29 cellular contexts compared by ENCODE assay signal in the genomic region with DNA sequence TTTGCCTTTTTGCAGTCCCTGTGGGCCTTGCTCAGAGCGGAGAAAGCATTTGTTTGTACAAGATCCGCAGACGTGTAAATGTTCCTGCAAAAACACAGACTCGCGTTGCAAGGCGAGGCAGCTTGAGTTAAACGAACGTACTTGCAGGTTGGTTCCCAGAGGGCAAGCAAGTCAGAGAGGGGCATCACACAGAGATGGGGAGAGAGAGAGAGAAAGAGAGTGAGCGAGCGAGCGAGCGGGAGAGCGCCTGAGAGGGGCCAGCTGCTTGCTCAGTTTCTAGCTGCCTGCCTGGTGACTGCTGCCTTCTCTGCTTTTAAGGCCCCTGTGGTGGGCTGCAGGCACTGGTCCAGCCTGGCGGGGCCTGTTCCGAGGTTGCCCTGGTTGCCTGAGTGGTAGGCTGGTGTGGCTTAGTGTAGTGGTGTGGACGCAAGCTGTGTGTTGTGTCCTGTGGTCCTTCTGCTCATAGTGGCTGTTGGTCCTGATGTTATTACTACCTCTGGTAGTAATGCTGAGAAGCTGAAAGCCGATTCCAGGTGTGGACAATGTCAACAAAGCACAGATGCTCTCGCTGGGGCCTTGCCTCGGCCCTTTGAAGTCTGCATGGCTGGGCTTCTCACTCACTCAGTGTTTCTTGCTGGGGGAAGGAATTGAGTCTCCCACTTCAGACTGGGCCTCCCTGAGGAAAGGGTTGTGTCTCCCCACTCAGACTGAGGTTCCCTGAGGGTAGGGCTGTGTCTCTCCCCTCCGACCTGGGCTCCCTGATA. TPM values are rescaled to one million over a fixed set of nuclear protein-coding genes. Genes with fewer than 3 reads are reported as not detected.
DNase-seq lines count a peak whose midpoint lies in the region; ATAC-seq, FAIRE-seq and TF ChIP-seq lines count a peak whose summit lies in the region.
"Had no signal": no experiment of that assay in that cellular context is flagged by ENCODE, and none has a peak within 500 bp of the region (broad histone marks: within the 10 kb centered on the region; RNA-seq: fewer than 3 reads in every experiment).

No MANE protein-coding gene starts in this region.

- H3K27me3 ChIP-seq in left ventricle myocardium inferior (ENCODE audit: low read depth): no peaks in the 10 kb centered on the region
- no peaks in the 10 kb centered on the region for H3K27me3 ChIP-seq in heart left ventricle
- H3K27me3 ChIP-seq in K562 (ENCODE audit: control insufficient read depth in 2 of 2, insufficient read depth in 2 of 2, low read length in 2 of 2): no peaks in the 10 kb centered on the region
- no peaks in the 10 kb centered on the region for H3K27me3 ChIP-seq in subcutaneous abdominal adipose tissue (ENCODE audit: control insufficient read depth in 5 of 5, insufficient read depth in 4 of 5, low read length in 5 of 5)
- H3K27me3 ChIP-seq in brain microvascular endothelial cell (replicated peaks): no peaks in the 10 kb centered on the region
- H3K27me3 ChIP-seq in transverse colon: no peaks in the 10 kb centered on the region
- H3K27me3 ChIP-seq: hepatocyte, Peyer's patch, SJCRH30, uterus had no signal

- peaks cover 90% of the 10 kb centered on the region for H3K36me3 ChIP-seq in left ventricle myocardium inferior
- H3K36me3 ChIP-seq in heart left ventricle: peaks cover 8 to 99% (median 93%) of the 10 kb centered on the region in 9 donors
- peaks cover 90% of the 10 kb centered on the region for H3K36me3 ChIP-seq in K562 (ENCODE audit: control insufficient read depth, insufficient read depth, low read length)
- peaks cover 3 to 95% (median 83%) of the 10 kb centered on the region in 5 donors for H3K36me3 ChIP-seq in subcutaneous abdominal adipose tissue (ENCODE audit: control insufficient read depth in 5 of 5, insufficient read depth in 5 of 5, low read length in 5 of 5)
- H3K36me3 ChIP-seq in brain microvascular endothelial cell (replicated peaks): peaks cover 81% of the 10 kb centered on the region
- peaks cover 0 to 54% (median 24%) of the 10 kb centered on the region in 4 donors for H3K36me3 ChIP-seq in transverse colon
- H3K36me3 ChIP-seq: uterus had no signal

- TF ChIP-seq CTCF in left ventricle myocardium inferior (IDR thresholded peaks at IDR 0.05; ENCODE audit: borderline replicate concordance): no peak
- TF ChIP-seq CTCF in heart left ventricle (IDR thresholded peaks at IDR 0.05): no peak
- TF ChIP-seq CTCF in K562 (IDR thresholded peaks at IDR 0.05 in 2 of 3, conservative IDR thresholded peaks at IDR 0.05 in 1 of 3; ENCODE audit: insufficient read depth in 2 of 3, low read depth in 1 of 3, low read length in 3 of 3): no peak
- TF ChIP-seq CTCF in nephron (IDR thresholded peaks at IDR 0.05; ENCODE audit: unreplicated experiment in 3 of 3): no peak
- no peak for TF ChIP-seq CTCF in brain microvascular endothelial cell (IDR thresholded peaks at IDR 0.05; ENCODE audit: low read depth, low read length, missing control alignments)
- TF ChIP-seq CTCF in osteocyte (IDR thresholded peaks at IDR 0.05): no peak
- no peak for TF ChIP-seq CTCF in transverse colon (IDR thresholded peaks at IDR 0.05)

- no peak overlapping the region for H3K4me3 Mint-ChIP-seq in nephron
- no peak overlapping the region for H3K4me3 Mint-ChIP-seq in osteocyte (ENCODE audit: unreplicated experiment)
- H3K4me3 Mint-ChIP-seq: activated CD8-positive, alpha-beta T cell treated with anti-CD3 and anti-CD28 coated beads for 36 hours; activated naive CD8-positive, alpha-beta T cell treated with anti-CD3 and anti-CD28 coated beads, Interleukin-2, amount 10 ng/mL, durations not matched to agents 7 days and 5 days; B cell; naive thymus-derived CD8-positive, alpha-beta T cell; T-cell had no signal

- no peak for FAIRE-seq in K562 (lab: Jason Lieb, UNC)
- FAIRE-seq: A549, astrocyte, GM12891, small intestine had no signal

- no peak for ATAC-seq in heart left ventricle
- no peak for ATAC-seq in K562
- ATAC-seq: A549; activated CD4-positive, CD25-positive, alpha-beta regulatory T cell treated with anti-CD3 and anti-CD28 coated beads, Interleukin-2, amount 50 U/mL, for 24 hours; activated CD8-positive, alpha-beta T cell treated with anti-CD3 and anti-CD28 coated beads for 36 hours; left lobe of liver; naive thymus-derived CD8-positive, alpha-beta T cell; T-cell had no signal

- peaks cover 45% of the 10 kb centered on the region for H3K79me2 ChIP-seq in K562 (ENCODE audit: control insufficient read depth, insufficient read depth, low read length)

- H3K4me2 ChIP-seq in K562 (ENCODE audit: insufficient read depth, low read length): no peak overlapping the region
- H3K4me2 ChIP-seq: A549, hepatocyte had no signal

- in situ Hi-C loops in K562 (cut with MboI): no loop called here
- in situ Hi-C loops in brain microvascular endothelial cell (cut with HindIII; ENCODE audit: low pct_ligation_motif_present, low sequenced_read_pairs): no loop called here
- in situ Hi-C loops in transverse colon (cut with MboI; ENCODE audit: low pct_ligation_motif_present in 1 of 4, low pct_unique_long_range_greater_than_20kb in 1 of 4, low sequenced_read_pairs in 3 of 4): no loop called here

- peak overlapping the region; percentile 98 for H3K27ac ChIP-seq in left ventricle myocardium inferior (replicated peaks)
- peak overlapping the region in 2 of 12 donors; percentile 40 to 94 for H3K27ac ChIP-seq in heart left ventricle
- H3K27ac ChIP-seq in K562 (ENCODE audit: extremely low read depth, low read depth, low read length): no peak overlapping the region
- H3K27ac ChIP-seq in subcutaneous abdominal adipose tissue (ENCODE audit: low read depth, low read length): peak overlapping the region; percentile 46
- H3K27ac ChIP-seq in brain microvascular endothelial cell: no peak overlapping the region
- H3K27ac ChIP-seq in transverse colon: no peak overlapping the region
- H3K27ac ChIP-seq: A549, hepatocyte, HL-60, Peyer's patch, SJCRH30, uterus had no signal

- H3K4me1 Mint-ChIP-seq in nephron (peaks cover 8% of the 10 kb centered on the region), osteocyte (ENCODE audit: unreplicated experiment) (no peaks in the 10 kb centered on the region)
- H3K4me1 Mint-ChIP-seq: B cell, T-cell had no signal

- no peak overlapping the region for H3K9ac ChIP-seq in K562 (ENCODE audit: insufficient read depth in 1 of 2, low read depth in 2 of 2, low read length in 2 of 2)
- H3K9ac ChIP-seq in subcutaneous abdominal adipose tissue (ENCODE audit: low read length in 5 of 5): no peak overlapping the region

- POLR2A ChIA-PET in K562 (lab: Yijun Ruan, JAX): interaction anchor here (0.5 to 4.1 kb wide), 12 partner anchors 10 to 281 kb away, joined by 3 to 59 read pairs (median 4); a partner anchor contains a TSS

- H3K36me3 Mint-ChIP-seq in nephron (ENCODE audit: low read depth): peaks cover 86% of the 10 kb centered on the region
- H3K36me3 Mint-ChIP-seq in osteocyte (ENCODE audit: unreplicated experiment): peaks cover 47% of the 10 kb centered on the region
- H3K36me3 Mint-ChIP-seq: naive thymus-derived CD8-positive, alpha-beta T cell; T-cell had no signal

- peak overlapping the region; percentile 12 to 32 (median 17) for H3K27ac Mint-ChIP-seq in nephron
- no peak overlapping the region for H3K27ac Mint-ChIP-seq in osteocyte (ENCODE audit: unreplicated experiment)
- H3K27ac Mint-ChIP-seq: activated CD8-positive, alpha-beta T cell treated with anti-CD3 and anti-CD28 coated beads for 36 hours; activated naive CD8-positive, alpha-beta T cell treated with anti-CD3 and anti-CD28 coated beads, Interleukin-2, amount 10 ng/mL, durations not matched to agents 7 days and 5 days; B cell; T-cell had no signal

- no peaks in the 10 kb centered on the region for H3K9me3 ChIP-seq in left ventricle myocardium inferior (replicated peaks)
- no peaks in the 10 kb centered on the region for H3K9me3 ChIP-seq in heart left ventricle
- no peaks in the 10 kb centered on the region for H3K9me3 ChIP-seq in K562 (replicated peaks; ENCODE audit: control insufficient read depth, insufficient read depth, low read depth, low read length)
- H3K9me3 ChIP-seq in subcutaneous abdominal adipose tissue (ENCODE audit: control insufficient read depth in 5 of 5, low read length in 5 of 5): no peaks in the 10 kb centered on the region
- H3K9me3 ChIP-seq in transverse colon: no peaks in the 10 kb centered on the region
- H3K9me3 ChIP-seq: A549, HAP-1, Peyer's patch, SJCRH30, uterus had no signal

- BruUV-seq in K562 (replicated peaks; lab: Mats Ljungman, UMichigan): no TSS peak

- TF ChIP-seq POLR2A in heart left ventricle (IDR thresholded peaks at IDR 0.05): no peak
- TF ChIP-seq POLR2A in K562 (conservative IDR thresholded peaks at IDR 0.05): no peak
- no peak for TF ChIP-seq POLR2A in transverse colon (IDR thresholded peaks at IDR 0.05)

- H3K4me3 ChIP-seq in left ventricle myocardium inferior (no peak overlapping the region), heart left ventricle (no peak overlapping the region), K562 (no peak overlapping the region), subcutaneous abdominal adipose tissue (ENCODE audit: low read depth in 1 of 5, low read length in 5 of 5) (no peak overlapping the region), brain microvascular endothelial cell (ENCODE audit: low read depth, low read length) (no peak overlapping the region), transverse colon (no peak overlapping the region)
- H3K4me3 ChIP-seq: A549, HAP-1, hepatocyte, Peyer's patch, SJCRH30, uterus had no signal

- CTCF ChIA-PET in K562 (lab: Yijun Ruan, JAX; ENCODE audit: low intra/inter-chr PET ratio): no interaction called here

- WGBS in heart left ventricle, 4 donors: 70 to 89% (median 79%) methylated on average over 20 of the region's 20 CpGs
- 90% methylated on average over 19 of the region's 20 CpGs for WGBS in K562 (ENCODE audit: insufficient coverage, low coverage, missing lambda C conversion rate)
- WGBS in transverse colon (ENCODE audit: low coverage in 1 of 2), 2 donors: 79 to 86% methylated on average over 6 to 20 of the region's 20 CpGs

- H3K4me1 ChIP-seq in left ventricle myocardium inferior (peaks cover 89% of the 10 kb centered on the region), heart left ventricle (peaks cover 0 to 78% (median 23%) of the 10 kb centered on the region in 12 donors), K562 (replicated peaks in 1 of 2; ENCODE audit: control insufficient read depth in 2 of 2, insufficient read depth in 2 of 2, low read length in 2 of 2) (peaks cover 0 to 13% of the 10 kb centered on the region in 2 experiments; a peak in 1 of 5 replicates), subcutaneous abdominal adipose tissue (ENCODE audit: control insufficient read depth in 5 of 5, insufficient read depth in 5 of 5, low read length in 5 of 5) (peaks cover 0 to 19% (median 6%) of the 10 kb centered on the region in 5 donors), transverse colon (no peaks in the 10 kb centered on the region)
- H3K4me1 ChIP-seq: A549, HAP-1, Peyer's patch, SJCRH30, uterus had no signal

- no peak for DNase-seq in left ventricle myocardium inferior
- no peak for DNase-seq in heart left ventricle
- DNase-seq in K562 (ENCODE audit: extremely low read depth in 1 of 4, low spot score in 3 of 4): no peak
- DNase-seq in brain microvascular endothelial cell: no peak
- DNase-seq in osteocyte (ENCODE audit: extremely low spot score, unreplicated experiment): no peak
- DNase-seq in transverse colon: no peak
- DNase-seq: activated CD8-positive, alpha-beta T cell treated with anti-CD3 and anti-CD28 coated beads for 36 hours; activated naive CD8-positive, alpha-beta T cell treated with anti-CD3 and anti-CD28 coated beads, Interleukin-2, amount 10 ng/mL, durations not matched to agents 7 days and 5 days; naive thymus-derived CD8-positive, alpha-beta T cell; NCI-H1092 treated with DMSO at 0.1 percent for 48 hours; NCI-H2029; NCI-H345; Peyer's patch; SJCRH30; small intestine; stimulated activated CD4-positive, alpha-beta T cell treated with anti-CD3 and anti-CD28 coated beads, Interleukin-1b, Interleukin-23, amount 100 ng/mL, for 48 hours; T-cell; uterus had no signal

- intact Hi-C loops in left ventricle myocardium inferior (cut with micrococcal nuclease) (no loop called here), heart left ventricle (cut with DNase I) (no loop called here), K562 (cut with micrococcal nuclease) (no loop called here), transverse colon (cut with DNase I; ENCODE audit: low total_unique reads) (no loop called here)

- peaks cover 89% of the 10 kb centered on the region for H4K20me1 ChIP-seq in K562 (replicated peaks; ENCODE audit: control insufficient read depth, insufficient read depth, low read length)

- no peak overlapping the region for H2AFZ ChIP-seq in K562 (ENCODE audit: low read depth, low read length)
- H2AFZ ChIP-seq: hepatocyte had no signal

- peaks cover 24% of the 10 kb centered on the region for H3K9me1 ChIP-seq in K562 (ENCODE audit: control insufficient read depth, insufficient read depth, low read length)

- H3K9me3 Mint-ChIP-seq in nephron (no peaks in the 10 kb centered on the region), osteocyte (ENCODE audit: unreplicated experiment) (no peaks in the 10 kb centered on the region)
- H3K9me3 Mint-ChIP-seq: activated CD8-positive, alpha-beta T cell treated with anti-CD3 and anti-CD28 coated beads for 36 hours; activated naive CD8-positive, alpha-beta T cell treated with anti-CD3 and anti-CD28 coated beads, Interleukin-2, amount 10 ng/mL, durations not matched to agents 7 days and 5 days; naive thymus-derived CD8-positive, alpha-beta T cell; T-cell had no signal

- TF ChIP-seq RAD21 in K562 (CRISPR knock-in tag; conservative IDR thresholded peaks at IDR 0.05 in 1 of 2, IDR thresholded peaks at IDR 0.05 in 1 of 2): no peak

- no peaks in the 10 kb centered on the region for H3K27me3 Mint-ChIP-seq in nephron (ENCODE audit: low read depth)
- H3K27me3 Mint-ChIP-seq in osteocyte (ENCODE audit: unreplicated experiment): no peaks in the 10 kb centered on the region
- H3K27me3 Mint-ChIP-seq: activated CD8-positive, alpha-beta T cell treated with anti-CD3 and anti-CD28 coated beads for 36 hours; activated naive CD8-positive, alpha-beta T cell treated with anti-CD3 and anti-CD28 coated beads, Interleukin-2, amount 10 ng/mL, durations not matched to agents 7 days and 5 days had no signal

- no peak for TF ChIP-seq EP300 in K562 (IDR thresholded peaks at IDR 0.05; ENCODE audit: low read length)
- no peak for TF ChIP-seq EP300 in transverse colon (IDR thresholded peaks at IDR 0.05; ENCODE audit: low read depth)

RNA-seq across cellular contexts. Expression of a gene that starts 12.1 kb away (rescaled TPM):
- 359 TPM for total RNA-seq in left ventricle myocardium inferior
- 100 to 1,000 TPM in 7 of 9 donors, 10 to 100 TPM in 2; 83.0 to 238 (median 171) TPM for total RNA-seq in heart left ventricle
- polyA plus RNA-seq in heart left ventricle: 100 to 1,000 TPM; 139 to 254 TPM
- 511 and 945 TPM in 2 replicates for total RNA-seq in K562 (2011; cell fraction: chromatin; rRNA removed; ENCODE audit: low replicate concordance)
- total RNA-seq in K562 (2011; cell fraction: nucleolus; rRNA removed): 536 and 553 TPM in 2 replicates
- 559 and 592 TPM in 2 replicates for total RNA-seq in K562 (2011; cell fraction: nucleoplasm; rRNA removed)
- 124 and 144 TPM in 2 replicates for total RNA-seq in K562 (2014; rRNA removed)
- 66.5 and 70.7 TPM in 2 replicates for total RNA-seq in K562 (2014; rRNA removed; fragmentation: Illumina TruSeq; extraction: Trizol)
- total RNA-seq in K562 (2015; rRNA removed; fragmentation: Illumina TruSeq; extraction: Trizol): 25.8 and 27.0 TPM in 2 replicates
- total RNA-seq in K562 (2021): 131 and 159 TPM in 2 replicates
- 271 and 467 TPM in 2 replicates for polyA plus RNA-seq in K562 (2011; rRNA removed)
- polyA plus RNA-seq in K562 (2011; cell fraction: cytosol; rRNA removed): 222 and 346 TPM in 2 replicates
- 1,880 and 1,961 TPM in 2 replicates for polyA plus RNA-seq in K562 (2011; cell fraction: nucleus; rRNA removed)
- 112 and 555 TPM in 2 replicates for polyA plus RNA-seq in K562 (2012)
- polyA plus RNA-seq in K562 (2014; fragmentation: Illumina TruSeq; extraction: Trizol): 134 and 172 TPM in 2 replicates
- polyA plus RNA-seq in K562 (2014; fragmentation: Nextera tagmentation; extraction: Ambion mirVana): 10 to 100 TPM; 14.0 to 16.0 TPM
- polyA plus RNA-seq in K562 (2014; rRNA removed): 179 and 182 TPM in 2 replicates
- polyA minus RNA-seq in K562 (2011; rRNA and poly(A)+ RNA removed): 359 and 374 TPM in 2 replicates
- polyA minus RNA-seq in K562 (2011; cell fraction: cytosol; rRNA and poly(A)+ RNA removed): 79.8 and 123 TPM in 2 replicates
- polyA minus RNA-seq in K562 (2011; cell fraction: nucleus; rRNA and poly(A)+ RNA removed): 310 and 397 TPM in 2 replicates
- total RNA-seq in osteocyte: 59.5 and 69.7 TPM in 2 replicates
- 100 to 1,000 TPM; 131 to 608 (median 203) TPM for total RNA-seq in transverse colon
- polyA plus RNA-seq: naive thymus-derived CD8-positive, alpha-beta T cell had no signal

Comparison
In these comparisons a context has a peak if more than half of its experiments do, and no peak if none do; other contexts are left out.
1. H3K27ac ChIP-seq: peak in left ventricle myocardium inferior (single experiment) and subcutaneous abdominal adipose tissue (single experiment); none in K562 (single experiment), brain microvascular endothelial cell (single experiment) and transverse colon (0 of 4).